ENCODE assay signal across 1 cellular context in genomic region chr14:24135834-24136683, GRCh38.
A peak's percentile ranks its signal among the peaks of the same experiment; 100 is the strongest.
TF ChIP-seq lines count a peak whose summit lies in the region.

Gene PSME1 (plus strand): TSS chr14:24136194. CDS start chr14:24136263, 69 bp downstream.

TF ChIP-seq in K562, 482 proteins besides CTCF, POLR2A, EP300 and RAD21 (continued from another document):
- TF ChIP-seq, protein P1, sequence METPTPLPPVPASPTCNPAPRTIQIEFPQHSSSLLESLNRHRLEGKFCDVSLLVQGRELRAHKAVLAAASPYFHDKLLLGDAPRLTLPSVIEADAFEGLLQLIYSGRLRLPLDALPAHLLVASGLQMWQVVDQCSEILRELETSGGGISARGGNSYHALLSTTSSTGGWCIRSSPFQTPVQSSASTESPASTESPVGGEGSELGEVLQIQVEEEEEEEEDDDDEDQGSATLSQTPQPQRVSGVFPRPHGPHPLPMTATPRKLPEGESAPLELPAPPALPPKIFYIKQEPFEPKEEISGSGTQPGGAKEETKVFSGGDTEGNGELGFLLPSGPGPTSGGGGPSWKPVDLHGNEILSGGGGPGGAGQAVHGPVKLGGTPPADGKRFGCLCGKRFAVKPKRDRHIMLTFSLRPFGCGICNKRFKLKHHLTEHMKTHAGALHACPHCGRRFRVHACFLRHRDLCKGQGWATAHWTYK (CRISPR knock-in tag; IDR thresholded peaks at IDR 0.05), result no peak
- TF ChIP-seq SAP30 (IDR thresholded peaks at IDR 0.05; ENCODE audit: borderline replicate concordance, insufficient read depth, low read depth, low read length, poor library complexity, severe bottlenecking), result peak; percentile 33
- TF ChIP-seq, protein P2, sequence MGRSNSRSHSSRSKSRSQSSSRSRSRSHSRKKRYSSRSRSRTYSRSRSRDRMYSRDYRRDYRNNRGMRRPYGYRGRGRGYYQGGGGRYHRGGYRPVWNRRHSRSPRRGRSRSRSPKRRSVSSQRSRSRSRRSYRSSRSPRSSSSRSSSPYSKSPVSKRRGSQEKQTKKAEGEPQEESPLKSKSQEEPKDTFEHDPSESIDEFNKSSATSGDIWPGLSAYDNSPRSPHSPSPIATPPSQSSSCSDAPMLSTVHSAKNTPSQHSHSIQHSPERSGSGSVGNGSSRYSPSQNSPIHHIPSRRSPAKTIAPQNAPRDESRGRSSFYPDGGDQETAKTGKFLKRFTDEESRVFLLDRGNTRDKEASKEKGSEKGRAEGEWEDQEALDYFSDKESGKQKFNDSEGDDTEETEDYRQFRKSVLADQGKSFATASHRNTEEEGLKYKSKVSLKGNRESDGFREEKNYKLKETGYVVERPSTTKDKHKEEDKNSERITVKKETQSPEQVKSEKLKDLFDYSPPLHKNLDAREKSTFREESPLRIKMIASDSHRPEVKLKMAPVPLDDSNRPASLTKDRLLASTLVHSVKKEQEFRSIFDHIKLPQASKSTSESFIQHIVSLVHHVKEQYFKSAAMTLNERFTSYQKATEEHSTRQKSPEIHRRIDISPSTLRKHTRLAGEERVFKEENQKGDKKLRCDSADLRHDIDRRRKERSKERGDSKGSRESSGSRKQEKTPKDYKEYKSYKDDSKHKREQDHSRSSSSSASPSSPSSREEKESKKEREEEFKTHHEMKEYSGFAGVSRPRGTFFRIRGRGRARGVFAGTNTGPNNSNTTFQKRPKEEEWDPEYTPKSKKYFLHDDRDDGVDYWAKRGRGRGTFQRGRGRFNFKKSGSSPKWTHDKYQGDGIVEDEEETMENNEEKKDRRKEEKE (IDR thresholded peaks at IDR 0.05; ENCODE audit: borderline replicate concordance in 1 of 2, control insufficient read depth in 1 of 2, low read depth in 2 of 2, low read length in 1 of 2), result no peak
- TF ChIP-seq, protein P3, sequence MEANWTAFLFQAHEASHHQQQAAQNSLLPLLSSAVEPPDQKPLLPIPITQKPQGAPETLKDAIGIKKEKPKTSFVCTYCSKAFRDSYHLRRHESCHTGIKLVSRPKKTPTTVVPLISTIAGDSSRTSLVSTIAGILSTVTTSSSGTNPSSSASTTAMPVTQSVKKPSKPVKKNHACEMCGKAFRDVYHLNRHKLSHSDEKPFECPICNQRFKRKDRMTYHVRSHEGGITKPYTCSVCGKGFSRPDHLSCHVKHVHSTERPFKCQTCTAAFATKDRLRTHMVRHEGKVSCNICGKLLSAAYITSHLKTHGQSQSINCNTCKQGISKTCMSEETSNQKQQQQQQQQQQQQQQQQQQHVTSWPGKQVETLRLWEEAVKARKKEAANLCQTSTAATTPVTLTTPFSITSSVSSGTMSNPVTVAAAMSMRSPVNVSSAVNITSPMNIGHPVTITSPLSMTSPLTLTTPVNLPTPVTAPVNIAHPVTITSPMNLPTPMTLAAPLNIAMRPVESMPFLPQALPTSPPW (CRISPR knock-in tag; IDR thresholded peaks at IDR 0.05), result peak; percentile 83
- TF ChIP-seq HNRNPUL1 (IDR thresholded peaks at IDR 0.05; ENCODE audit: low read length), result no peak
- no peak for TF ChIP-seq ZNF282 (CRISPR knock-in tag; IDR thresholded peaks at IDR 0.05)
- TF ChIP-seq, protein P4, sequence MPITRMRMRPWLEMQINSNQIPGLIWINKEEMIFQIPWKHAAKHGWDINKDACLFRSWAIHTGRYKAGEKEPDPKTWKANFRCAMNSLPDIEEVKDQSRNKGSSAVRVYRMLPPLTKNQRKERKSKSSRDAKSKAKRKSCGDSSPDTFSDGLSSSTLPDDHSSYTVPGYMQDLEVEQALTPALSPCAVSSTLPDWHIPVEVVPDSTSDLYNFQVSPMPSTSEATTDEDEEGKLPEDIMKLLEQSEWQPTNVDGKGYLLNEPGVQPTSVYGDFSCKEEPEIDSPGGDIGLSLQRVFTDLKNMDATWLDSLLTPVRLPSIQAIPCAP (CRISPR knock-in tag; IDR thresholded peaks at IDR 0.05; ENCODE audit: borderline replicate concordance), result 0 out of 2 replicates have a peak, but pooled peaks have one; percentile 77
- TF ChIP-seq MTA3 (IDR thresholded peaks at IDR 0.05; ENCODE audit: borderline replicate concordance), result 0 out of 2 replicates have a peak, but pooled peaks have one; percentile 53
- no peak for TF ChIP-seq MED1 (CRISPR knock-in tag; IDR thresholded peaks at IDR 0.05; ENCODE audit: borderline replicate concordance)
- TF ChIP-seq HMGN3 (IDR thresholded peaks at IDR 0.05; ENCODE audit: borderline replicate concordance, extremely low read depth, insufficient read length, low read depth, low read length), result peak; percentile 26
- TF ChIP-seq CCNT2 (IDR thresholded peaks at IDR 0.05; ENCODE audit: borderline replicate concordance, extremely low read depth, insufficient read length, low read depth, low read length), result peak; percentile 67
- TF ChIP-seq MAZ (CRISPR knock-in tag; conservative IDR thresholded peaks at IDR 0.05 in 1 of 2, IDR thresholded peaks at IDR 0.05 in 1 of 2), result peak in 1 of 2 experiments; percentile 85
- TF ChIP-seq TAF15 (IDR thresholded peaks at IDR 0.05; ENCODE audit: low read depth, low read length), result no peak
- TF ChIP-seq RB1 (IDR thresholded peaks at IDR 0.05; ENCODE audit: low read depth), result peak; percentile 33; the same call in 1 of the 2 replicates
- peak; percentile 31; the same call in 1 of the 2 replicates for TF ChIP-seq CXXC5 (CRISPR knock-in tag; IDR thresholded peaks at IDR 0.05)
- no peak for TF ChIP-seq ZNF316 (IDR thresholded peaks at IDR 0.05)
TF ChIP-seq in K562: peak in this region for 40.
